1 cellular context compared by ENCODE assay signal in the genomic region with DNA sequence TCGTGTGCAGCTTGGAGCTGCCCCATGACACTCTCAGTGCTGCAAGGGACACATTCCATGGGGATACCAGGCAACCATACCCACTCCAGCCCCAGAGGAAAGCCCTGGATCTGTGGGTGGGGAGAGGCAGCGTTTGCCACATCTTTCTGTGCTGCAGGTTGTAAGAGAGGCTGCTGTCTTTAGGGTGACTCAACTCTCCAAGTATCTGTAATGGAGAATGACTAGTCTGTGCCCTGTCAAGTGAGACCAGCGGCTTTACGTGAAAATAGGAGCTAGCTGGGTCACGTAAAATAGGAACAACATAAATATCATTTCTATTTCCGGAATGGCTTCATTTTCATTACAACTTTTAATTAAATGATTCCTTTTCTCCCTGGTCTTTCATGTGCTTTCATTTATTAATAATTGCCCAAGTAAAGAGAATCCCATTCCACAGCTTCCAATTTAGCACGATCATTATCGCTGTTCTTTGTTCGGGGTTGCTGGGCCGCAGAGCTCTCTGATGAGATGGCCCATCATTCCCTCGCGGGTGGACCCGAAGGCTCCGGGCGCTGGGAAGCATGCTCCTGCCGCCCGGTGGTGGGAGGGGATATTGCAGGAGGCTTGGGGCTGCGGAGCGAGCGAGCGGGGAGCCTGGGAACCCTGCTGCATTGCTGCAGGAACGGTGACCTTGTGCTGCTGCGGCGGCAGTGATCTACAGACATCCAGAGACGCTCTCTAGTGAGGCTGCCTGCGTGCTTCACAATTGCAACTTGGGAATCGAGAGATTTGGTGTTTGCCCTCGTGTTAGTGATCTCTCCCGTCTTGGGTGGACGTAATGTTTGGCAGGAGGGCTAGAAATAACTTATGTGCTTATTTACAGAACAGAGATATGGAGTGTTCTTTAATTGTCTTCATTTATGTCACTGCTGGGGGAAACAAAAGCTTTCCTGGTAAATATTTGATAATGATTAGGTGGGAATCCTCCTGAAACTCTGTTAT.
TF ChIP-seq lines count a peak whose summit lies in the region.

No MANE protein-coding gene starts in this region.

TF ChIP-seq in H1, 55 proteins besides CTCF, POLR2A, EP300 and RAD21:
- TF ChIP-seq TEAD4 (IDR thresholded peaks at IDR 0.05; ENCODE audit: low read depth, low read length): 0 out of 2 replicates have a peak, but pooled peaks have one; percentile 53
- TF ChIP-seq BRCA1 (IDR thresholded peaks at IDR 0.05; ENCODE audit: low read depth, low read length): no peak
- no peak for TF ChIP-seq FOSL1 (IDR thresholded peaks at IDR 0.05; ENCODE audit: insufficient read depth, low read depth, low read length)
- TF ChIP-seq TBP (IDR thresholded peaks at IDR 0.05; ENCODE audit: low read depth, low read length): peak; percentile 29; the same call in 1 of the 2 replicates
- TF ChIP-seq SIX5 (IDR thresholded peaks at IDR 0.05; ENCODE audit: low read depth, low read length): no peak
- TF ChIP-seq CREB1 (IDR thresholded peaks at IDR 0.05): 0 out of 2 replicates have a peak, but pooled peaks have one; percentile 14
- TF ChIP-seq SUZ12 (IDR thresholded peaks at IDR 0.05; ENCODE audit: low read length): no peak
- TF ChIP-seq ASH2L (IDR thresholded peaks at IDR 0.05; ENCODE audit: low read length): no peak
- TF ChIP-seq, protein P1, sequence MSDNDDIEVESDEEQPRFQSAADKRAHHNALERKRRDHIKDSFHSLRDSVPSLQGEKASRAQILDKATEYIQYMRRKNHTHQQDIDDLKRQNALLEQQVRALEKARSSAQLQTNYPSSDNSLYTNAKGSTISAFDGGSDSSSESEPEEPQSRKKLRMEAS (IDR thresholded peaks at IDR 0.05): peak; percentile 36; the same call in 1 of the 2 replicates
- peak; percentile 30; the same call in 1 of the 2 replicates for TF ChIP-seq SRF (IDR thresholded peaks at IDR 0.05; ENCODE audit: low read depth, low read length)
- peak; percentile 28; the same call in 1 of the 2 replicates for TF ChIP-seq GABPA (IDR thresholded peaks at IDR 0.05; ENCODE audit: borderline replicate concordance, insufficient read depth, low read length)
- TF ChIP-seq, protein P2, sequence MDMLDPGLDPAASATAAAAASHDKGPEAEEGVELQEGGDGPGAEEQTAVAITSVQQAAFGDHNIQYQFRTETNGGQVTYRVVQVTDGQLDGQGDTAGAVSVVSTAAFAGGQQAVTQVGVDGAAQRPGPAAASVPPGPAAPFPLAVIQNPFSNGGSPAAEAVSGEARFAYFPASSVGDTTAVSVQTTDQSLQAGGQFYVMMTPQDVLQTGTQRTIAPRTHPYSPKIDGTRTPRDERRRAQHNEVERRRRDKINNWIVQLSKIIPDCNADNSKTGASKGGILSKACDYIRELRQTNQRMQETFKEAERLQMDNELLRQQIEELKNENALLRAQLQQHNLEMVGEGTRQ (IDR thresholded peaks at IDR 0.05; ENCODE audit: low read length): no peak
- TF ChIP-seq RBBP5 (IDR thresholded peaks at IDR 0.05; ENCODE audit: borderline replicate concordance, low read depth, low read length): 0 out of 2 replicates have a peak, but pooled peaks have one; percentile 34
- TF ChIP-seq, protein P3, sequence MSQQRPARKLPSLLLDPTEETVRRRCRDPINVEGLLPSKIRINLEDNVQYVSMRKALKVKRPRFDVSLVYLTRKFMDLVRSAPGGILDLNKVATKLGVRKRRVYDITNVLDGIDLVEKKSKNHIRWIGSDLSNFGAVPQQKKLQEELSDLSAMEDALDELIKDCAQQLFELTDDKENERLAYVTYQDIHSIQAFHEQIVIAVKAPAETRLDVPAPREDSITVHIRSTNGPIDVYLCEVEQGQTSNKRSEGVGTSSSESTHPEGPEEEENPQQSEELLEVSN (IDR thresholded peaks at IDR 0.05): peak; percentile 45; the same call in 1 of the 2 replicates
- peak; percentile 58; the same call in 1 of the 2 replicates for TF ChIP-seq YY1 (IDR thresholded peaks at IDR 0.05; ENCODE audit: low read depth, low read length)
